In the genomic region with DNA sequence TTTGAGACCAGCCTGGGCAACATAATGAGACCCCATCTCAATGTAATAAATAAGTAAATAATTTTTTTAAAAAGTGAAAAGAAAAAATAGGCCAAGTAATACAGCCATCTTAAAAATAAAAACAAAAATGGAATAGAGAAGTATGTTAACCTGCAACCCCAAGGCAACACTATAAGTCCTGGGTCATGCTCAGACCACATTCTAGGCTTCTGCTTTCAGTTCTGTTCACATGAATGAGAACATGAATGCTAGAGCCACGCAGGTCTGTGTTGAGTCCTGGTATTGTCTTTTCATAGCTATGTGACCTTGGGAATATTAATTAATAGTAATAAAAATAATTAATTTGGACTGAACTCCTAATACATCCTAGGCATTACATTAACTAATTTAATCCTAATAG, we compare ENCODE assay signal across 16 cellular contexts.
DNase-seq lines count a peak whose midpoint lies in the region; ATAC-seq and TF ChIP-seq lines count a peak whose summit lies in the region.
"Had no signal": no experiment of that assay in that cellular context is flagged by ENCODE, and none has a peak within 500 bp of the region (broad histone marks: within the 10 kb centered on the region; RNA-seq: fewer than 3 reads in every experiment).

No MANE protein-coding gene starts in this region.

- H3K4me1 Mint-ChIP-seq in activated B cell treated with CpG ODN at 0.5 μM for 24 hours: peaks cover 39% of the 10 kb centered on the region

- POLR2A ChIA-PET in activated B cell treated with CpG ODN at 0.5 μM for 24 hours (lab: Charles Lee): no interaction called here

- CTCF ChIA-PET in activated B cell treated with CpG ODN at 0.5 μM for 24 hours (lab: Charles Lee): no interaction called here

- intact Hi-C loops in activated B cell treated with CpG ODN at 0.5 μM for 24 hours (cut with micrococcal nuclease): no loop called here

- peak; percentile 87 for ATAC-seq in GM18519 (IDR thresholded peaks at IDR 0.05; ENCODE audit: low FRiP score, unreplicated experiment)
- ATAC-seq in GM21423 (IDR thresholded peaks at IDR 0.05; ENCODE audit: unreplicated experiment): peak; percentile 73
- ATAC-seq in HG03060 (IDR thresholded peaks at IDR 0.05; ENCODE audit: low read depth, unreplicated experiment): peak; percentile 64
- ATAC-seq in activated B cell treated with CpG ODN at 0.5 μM for 24 hours (ENCODE audit: low read depth): peak; percentile 52
- ATAC-seq: HepG2 had no signal

- no peak overlapping the region for H3K27ac Mint-ChIP-seq in activated B cell treated with CpG ODN at 0.5 μM for 24 hours
- H3K27ac Mint-ChIP-seq: neural progenitor cell had no signal

- DNase-seq in activated B cell treated with CpG ODN at 0.5 μM for 24 hours (no peak), GM03348 (ENCODE audit: low spot score) (no peak), NOMO-1 treated with dmso at 0.1 percent for 144 hours (lab: John Stamatoyannopoulos, UW; ENCODE audit: unreplicated experiment) (no peak), HPDE6-E6E7 (ENCODE audit: extremely low spot score) (no peak)
- DNase-seq in effector CD8-positive, alpha-beta T cell (lab: John Stamatoyannopoulos, UW): no peak
- DNase-seq: caudate nucleus; DND-41; left ventricle myocardium inferior; NCI-H187 treated with DMSO at 0.1 percent for 48 hours; NCI-H524 treated with DMSO at 0.1 percent for 48 hours; stimulated activated CD4-positive, alpha-beta T cell treated with anti-CD3 and anti-CD28 coated beads, Interleukin-2, amount 100 ng/mL, for 48 hours had no signal

- H3K9me3 Mint-ChIP-seq in activated B cell treated with CpG ODN at 0.5 μM for 24 hours: no peaks in the 10 kb centered on the region
- H3K9me3 Mint-ChIP-seq: neural progenitor cell had no signal

- TF ChIP-seq CTCF in activated B cell treated with CpG ODN at 0.5 μM for 24 hours (IDR thresholded peaks at IDR 0.05): no peak

- no peak overlapping the region for H3K4me3 Mint-ChIP-seq in activated B cell treated with CpG ODN at 0.5 μM for 24 hours
- H3K4me3 Mint-ChIP-seq: neural progenitor cell had no signal

- H3K27me3 Mint-ChIP-seq in activated B cell treated with CpG ODN at 0.5 μM for 24 hours: no peaks in the 10 kb centered on the region

- peaks cover 5% of the 10 kb centered on the region for H3K36me3 Mint-ChIP-seq in activated B cell treated with CpG ODN at 0.5 μM for 24 hours (ENCODE audit: low read depth)
